8 cellular contexts compared by ENCODE assay signal in genomic region chr9:136686794-136687711, GRCh38. TPM values are rescaled to one million over a fixed set of nuclear protein-coding genes. Genes with fewer than 3 reads are reported as not detected.
A peak's percentile ranks its signal among the peaks of the same experiment; 100 is the strongest.
DNase-seq lines count a peak whose midpoint lies in the region; TF ChIP-seq lines count a peak whose summit lies in the region.

AGPAT2 (minus strand) TSS chr9:136687457; CDS start chr9:136687357, 100 bp downstream.

- peak within 1 kb of the TSS; percentile 100 for H3K4me2 ChIP-seq in SK-N-SH

- no peak for TF ChIP-seq RAD21 in SK-N-SH (IDR thresholded peaks at IDR 0.05; ENCODE audit: low read length)

- H3K4me3 ChIP-seq in AG09309 (ENCODE audit: control insufficient read depth, low read depth, low read length), result peak within 1 kb of the TSS; percentile 85
- peak within 1 kb of the TSS; percentile 72 to 78 for H3K4me3 ChIP-seq in SK-N-SH (ENCODE audit: low read depth in 2 of 2, low read length in 1 of 2)
- H3K4me3 ChIP-seq in cardiac muscle cell, result peak within 1 kb of the TSS; percentile 62

- peak; percentile 49 for TF ChIP-seq POLR2A in GM19193 (IDR thresholded peaks at IDR 0.05; ENCODE audit: extremely low read depth, insufficient read depth, insufficient read length)

- peaks cover 1% of the 10 kb centered on the region for H3K27me3 Mint-ChIP-seq in IgD-negative memory B cell
- H3K27me3 Mint-ChIP-seq in activated naive CD4-positive, alpha-beta T cell treated with anti-CD3 and anti-CD28 coated beads, Interleukin-2, amount 50 U/mL, for 24 hours, result no peaks in the 10 kb centered on the region

- H3K9ac ChIP-seq in SK-N-SH, result peak within 1 kb of the TSS; percentile 71

- H3K27ac ChIP-seq in SK-N-SH (ENCODE audit: low read depth in 2 of 2, low read length in 1 of 2), result peak within 1 kb of the TSS in 1 of 2 experiments; percentile 55; a peak in 1 of 4 replicates
- no peak within 1 kb of the TSS for H3K27ac ChIP-seq in cardiac muscle cell

- TF ChIP-seq CTCF in AG09309 (IDR thresholded peaks at IDR 0.05; ENCODE audit: control insufficient read depth, insufficient read depth, low read depth, low read length, missing control alignments) (no peak), SK-N-SH (IDR thresholded peaks at IDR 0.05) (no peak), cardiac muscle cell (IDR thresholded peaks at IDR 0.05; ENCODE audit: low read depth, low read length) (no peak)

- H3K4me1 ChIP-seq in SK-N-SH (ENCODE audit: control insufficient read depth in 1 of 2, insufficient read depth in 2 of 2, low read depth in 1 of 2, low read length in 1 of 2) (peaks cover 4 to 19% of the 10 kb centered on the region in 2 experiments; a peak in 2 of 4 replicates), cardiac muscle cell (ENCODE audit: low read depth) (peaks cover 11% of the 10 kb centered on the region)

- no peaks in the 10 kb centered on the region for H3K9me3 Mint-ChIP-seq in IgD-negative memory B cell
- H3K9me3 Mint-ChIP-seq in activated naive CD4-positive, alpha-beta T cell treated with anti-CD3 and anti-CD28 coated beads, Interleukin-2, amount 50 U/mL, for 24 hours, result no peaks in the 10 kb centered on the region

- CTCF ChIA-PET in SK-N-SH (lab: Yijun Ruan, JAX), result interaction anchor here (0.7 to 8.5 kb wide), 9 partner anchors 8 to 199 kb away, joined by 3 to 90 read pairs (median 3); no protein-coding TSS in a partner anchor

- POLR2A ChIA-PET in SK-N-SH (lab: Yijun Ruan, JAX), result interaction anchor here (1.1 to 1.6 kb wide), 3 partner anchors 11 to 26 kb away, joined by 3 to 5 read pairs (median 5); no protein-coding TSS in a partner anchor

- no peak for DNase-seq in AG09309 (ENCODE audit: low read depth)
- peak; percentile 98 for DNase-seq in SK-N-SH
- DNase-seq in cardiac muscle cell (ENCODE audit: low read depth in 1 of 2, low spot score in 1 of 2), result peak; percentile 58 to 75
- no peak for DNase-seq in renal cortical epithelial cell (ENCODE audit: low read depth)
- no peak for DNase-seq in NCI-H187 (lab: John Stamatoyannopoulos, UW)

- TF ChIP-seq EP300 in SK-N-SH (IDR thresholded peaks at IDR 0.05; ENCODE audit: borderline replicate concordance in 1 of 2, low read depth in 1 of 2, low read length in 1 of 2), result no peak

- peaks cover 7% of the 10 kb centered on the region; the same call in 1 of the 2 replicates for H4K20me1 ChIP-seq in SK-N-SH (ENCODE audit: insufficient read depth)

- H3K9me3 ChIP-seq in SK-N-SH (no peaks in the 10 kb centered on the region), cardiac muscle cell (ENCODE audit: low read depth) (no peaks in the 10 kb centered on the region)

- H3K27me3 ChIP-seq in SK-N-SH (ENCODE audit: insufficient read depth) (no peaks in the 10 kb centered on the region), cardiac muscle cell (no peaks in the 10 kb centered on the region)

- no peaks in the 10 kb centered on the region for H3K36me3 ChIP-seq in SK-N-SH (replicated peaks in 1 of 2; ENCODE audit: control insufficient read depth in 1 of 2, insufficient read depth in 2 of 2, low read length in 1 of 2)
- no peaks in the 10 kb centered on the region for H3K36me3 ChIP-seq in cardiac muscle cell

- no peaks in the 10 kb centered on the region for H3K36me3 Mint-ChIP-seq in IgD-negative memory B cell
- no peaks in the 10 kb centered on the region for H3K36me3 Mint-ChIP-seq in activated naive CD4-positive, alpha-beta T cell treated with anti-CD3 and anti-CD28 coated beads, Interleukin-2, amount 50 U/mL, for 24 hours

- 2% methylated on average over 34 of the region's 106 CpGs for WGBS in SK-N-SH (ENCODE audit: low lambda C conversion rate)

- H3K27ac Mint-ChIP-seq in IgD-negative memory B cell, result no peak within 1 kb of the TSS
- H3K27ac Mint-ChIP-seq in activated naive CD4-positive, alpha-beta T cell treated with anti-CD3 and anti-CD28 coated beads, Interleukin-2, amount 50 U/mL, for 24 hours, result no peak within 1 kb of the TSS

- peaks cover 16% of the 10 kb centered on the region for H3K79me2 ChIP-seq in SK-N-SH (ENCODE audit: insufficient read depth)

- peaks cover 5 to 7% (median 7%) of the 10 kb centered on the region in 3 donors for H3K4me1 Mint-ChIP-seq in IgD-negative memory B cell
- no peaks in the 10 kb centered on the region for H3K4me1 Mint-ChIP-seq in activated naive CD4-positive, alpha-beta T cell treated with anti-CD3 and anti-CD28 coated beads, Interleukin-2, amount 50 U/mL, for 24 hours

- no peaks in the 10 kb centered on the region for H3K9me2 ChIP-seq in SK-N-SH

- no peaks in the 10 kb centered on the region for H3F3A ChIP-seq in SK-N-SH (replicated peaks; ENCODE audit: insufficient read depth)

- H2AFZ ChIP-seq in SK-N-SH (ENCODE audit: low read depth), result peak within 1 kb of the TSS; percentile 79; the same call in 1 of the 2 replicates

- H3K4me3 Mint-ChIP-seq in IgD-negative memory B cell, result peak within 1 kb of the TSS; percentile 82 to 90 (median 90)
- peak within 1 kb of the TSS; percentile 62 for H3K4me3 Mint-ChIP-seq in activated naive CD4-positive, alpha-beta T cell treated with anti-CD3 and anti-CD28 coated beads, Interleukin-2, amount 50 U/mL, for 24 hours

TF ChIP-seq in SK-N-SH, 30 proteins besides CTCF, POLR2A, EP300 and RAD21:
- TF ChIP-seq MEF2A (IDR thresholded peaks at IDR 0.05; ENCODE audit: borderline replicate concordance, low read depth) (no peak), EZH2phosphoT487 (IDR thresholded peaks at IDR 0.05; ENCODE audit: borderline replicate concordance, low read depth) (no peak), MXI1 (IDR thresholded peaks at IDR 0.05; ENCODE audit: low read depth, low read length) (no peak), FOSL2 (IDR thresholded peaks at IDR 0.05; ENCODE audit: borderline replicate concordance, low read depth) (no peak), MAX (IDR thresholded peaks at IDR 0.05; ENCODE audit: low read depth) (peak; percentile 55; the same call in 1 of the 2 replicates), ELF1 (IDR thresholded peaks at IDR 0.05) (peak; percentile 48), FOXM1 (IDR thresholded peaks at IDR 0.05; ENCODE audit: low read depth) (no peak), USF2 (IDR thresholded peaks at IDR 0.05; ENCODE audit: borderline replicate concordance, low read depth, low read length) (no peak), TCF12 (IDR thresholded peaks at IDR 0.05) (no peak), SIN3A (IDR thresholded peaks at IDR 0.05; ENCODE audit: borderline replicate concordance, low read depth, low read length) (no peak), NFIC (IDR thresholded peaks at IDR 0.05; ENCODE audit: borderline replicate concordance) (no peak), RCOR1 (IDR thresholded peaks at IDR 0.05; ENCODE audit: low read length) (no peak), RFX5 (IDR thresholded peaks at IDR 0.05; ENCODE audit: low read length) (no peak), GABPA (IDR thresholded peaks at IDR 0.05; ENCODE audit: low read depth) (peak; percentile 49; the same call in 1 of the 2 replicates), IRF3 (IDR thresholded peaks at IDR 0.05; ENCODE audit: low read depth, low read length) (no peak), JUND (IDR thresholded peaks at IDR 0.05) (no peak), GATA2 (CRISPR knock-in tag; IDR thresholded peaks at IDR 0.05) (no peak), TEAD4 (IDR thresholded peaks at IDR 0.05; ENCODE audit: borderline replicate concordance, insufficient read depth) (no peak)
TF ChIP-seq in SK-N-SH: peak in this region for 3.

RNA-seq across cellular contexts. Expression of gene AGPAT2, which starts in this region (rescaled TPM):
- polyA plus RNA-seq in IgD-negative memory B cell (42.0 TPM), SK-N-SH (2012; rRNA removed) (41.8 and 46.8 TPM in 2 replicates), cardiac muscle cell (103 and 104 TPM in 2 replicates)
- 16.8 and 33.3 TPM in 2 replicates for polyA plus RNA-seq in SK-N-SH (2012; cell fraction: cytosol; rRNA removed)
- polyA plus RNA-seq in SK-N-SH (2012; cell fraction: nucleus; rRNA removed), result 50.8 and 59.5 TPM in 2 replicates
- total RNA-seq in cardiac muscle cell (59.0 and 72.5 TPM in 2 replicates), renal cortical epithelial cell (53.8 and 70.5 TPM in 2 replicates)

Comparison
In these comparisons a context has a peak if more than half of its experiments do, and no peak if none do; other contexts are left out.
1. DNase-seq: peak in SK-N-SH (single experiment) and cardiac muscle cell (2 of 2); none in AG09309 (single experiment), renal cortical epithelial cell (single experiment) and NCI-H187 (0 of 2).
2. Peak in every context shown above with its lines, with median percentiles within 50 percentile points of each other: H3K4me3 ChIP-seq.